In the genomic region with DNA sequence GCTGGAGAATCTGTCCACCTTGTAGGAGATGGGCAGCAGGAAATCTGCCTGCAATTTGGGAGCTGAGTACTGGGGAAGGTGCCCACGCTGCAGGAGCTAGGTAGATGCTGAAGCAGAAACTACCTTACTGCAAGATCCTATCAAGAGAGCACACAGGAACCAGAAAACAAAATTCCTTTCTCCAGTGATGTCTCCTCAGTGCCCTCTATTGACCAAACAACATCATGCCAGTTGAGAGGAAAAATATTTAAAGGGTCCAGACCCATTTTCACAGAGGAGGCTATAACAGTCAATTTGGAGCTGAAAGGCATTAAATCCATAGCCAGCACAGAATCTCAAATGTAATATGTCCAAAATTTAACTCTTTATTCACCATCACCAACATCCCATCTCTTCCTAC, we compare ENCODE assay signal across 18 cellular contexts.
DNase-seq lines count a peak whose midpoint lies in the region; ATAC-seq and TF ChIP-seq lines count a peak whose summit lies in the region.
"Had no signal": no experiment of that assay in that cellular context is flagged by ENCODE, and none has a peak within 500 bp of the region (broad histone marks: within the 10 kb centered on the region; RNA-seq: fewer than 3 reads in every experiment).

No MANE protein-coding gene starts in this region.

- DNase-seq in A673 (ENCODE audit: low spot score): no peak
- DNase-seq in GM13977 (ENCODE audit: low spot score): no peak
- peak; percentile 54 for DNase-seq in NCI-H82 (lab: John Stamatoyannopoulos, UW)
- DNase-seq in epithelial cell of proximal tubule (ENCODE audit: low read depth): no peak
- no peak for DNase-seq in MV-4-11 (lab: John Stamatoyannopoulos, UW)
- DNase-seq in left cardiac atrium: no peak
- no peak for DNase-seq in heart right ventricle
- DNase-seq in activated naive CD4-positive, alpha-beta T cell treated with anti-CD3 and anti-CD28 coated beads, Interleukin-2, amount 50 U/mL, for 72 hours (ENCODE audit: low spot score in 2 of 2): no peak
- DNase-seq: BE2C; caudate nucleus; EL; natural killer cell; NCI-H526 treated with DMSO at 0.1 percent for 48 hours; stimulated activated naive CD8-positive, alpha-beta T cell treated with anti-CD3 and anti-CD28 coated beads, Interleukin-15, Interleukin-2, amounts not matched to agents 100 U/mL and 50 U/mL, for 24 hours had no signal

- BruUV-seq in A673 (replicated peaks; lab: Mats Ljungman, UMichigan): no TSS peak

- TF ChIP-seq CTCF in A673 (conservative IDR thresholded peaks at IDR 0.05; ENCODE audit: low read depth, low read length) (peak; percentile 29; the same call in 1 of the 2 replicates), GM13977 (IDR thresholded peaks at IDR 0.05; ENCODE audit: extremely low read depth, insufficient read depth, missing control alignments) (peak; percentile 40), epithelial cell of proximal tubule (conservative IDR thresholded peaks at IDR 0.05; ENCODE audit: low read depth, low read length) (peak; percentile 44), heart right ventricle (IDR thresholded peaks at IDR 0.05) (peak in 1 of 9 donors; percentile 14)

- H3K27ac Mint-ChIP-seq in activated naive CD4-positive, alpha-beta T cell treated with anti-CD3 and anti-CD28 coated beads, Interleukin-2, amount 50 U/mL, for 72 hours: no peak overlapping the region
- H3K27ac Mint-ChIP-seq: activated naive CD4-positive, alpha-beta T cell treated with anti-CD3 and anti-CD28 coated beads, Interleukin-2, amount 50 U/mL, for 24 hours; natural killer cell; WTC11 had no signal

- peaks cover 4 to 11% of the 10 kb centered on the region in 2 donors for H3K9me3 Mint-ChIP-seq in activated naive CD4-positive, alpha-beta T cell treated with anti-CD3 and anti-CD28 coated beads, Interleukin-2, amount 50 U/mL, for 72 hours

- no peaks in the 10 kb centered on the region for H3K36me3 ChIP-seq in A673 (ENCODE audit: insufficient read depth, low read length, poor library complexity, severe bottlenecking)
- no peaks in the 10 kb centered on the region for H3K36me3 ChIP-seq in heart right ventricle
- H3K36me3 ChIP-seq: BE2C, vagina had no signal

- H3K9me3 ChIP-seq in A673 (ENCODE audit: low read depth, low read length, poor library complexity, severe bottlenecking): peaks cover 13% of the 10 kb centered on the region
- peaks cover 0 to 4% (median 0%) of the 10 kb centered on the region in 11 donors for H3K9me3 ChIP-seq in heart right ventricle
- H3K9me3 ChIP-seq: BE2C, vagina had no signal

- intact Hi-C loops in A673 (cut with micrococcal nuclease; ENCODE audit: unreplicated experiment) (no loop called here), left cardiac atrium (cut with DNase I) (no loop called here), heart right ventricle (cut with DNase I) (no loop called here)

- no peak overlapping the region for H3K27ac ChIP-seq in A673 (ENCODE audit: low read depth, low read length, poor library complexity, severe bottlenecking)
- no peak overlapping the region for H3K27ac ChIP-seq in heart right ventricle
- H3K27ac ChIP-seq: vagina had no signal

- CTCF ChIA-PET in A673 (lab: Charles Lee): no interaction called here

- ATAC-seq in left cardiac atrium (no peak), heart right ventricle (no peak)
- ATAC-seq in activated naive CD4-positive, alpha-beta T cell treated with anti-CD3 and anti-CD28 coated beads, Interleukin-2, amount 50 U/mL, for 72 hours: no peak
- ATAC-seq: natural killer cell; sciatic nerve; stimulated activated naive CD8-positive, alpha-beta T cell treated with anti-CD3 and anti-CD28 coated beads, Interleukin-15, Interleukin-2, amounts not matched to agents 100 U/mL and 50 U/mL, for 24 hours; WTC11 had no signal

- 87 to 96% methylated on average over 1 of the region's 1 CpG for WGBS in heart right ventricle, 2 donors

- H3K36me3 Mint-ChIP-seq in activated naive CD4-positive, alpha-beta T cell treated with anti-CD3 and anti-CD28 coated beads, Interleukin-2, amount 50 U/mL, for 72 hours: no peaks in the 10 kb centered on the region
- H3K36me3 Mint-ChIP-seq: activated naive CD4-positive, alpha-beta T cell treated with anti-CD3 and anti-CD28 coated beads, Interleukin-2, amount 50 U/mL, for 24 hours; natural killer cell had no signal

- no peaks in the 10 kb centered on the region for H3K27me3 ChIP-seq in A673 (replicated peaks; ENCODE audit: insufficient read depth, low read depth, low read length, poor library complexity)
- no peaks in the 10 kb centered on the region for H3K27me3 ChIP-seq in heart right ventricle
- H3K27me3 ChIP-seq: BE2C, vagina had no signal

- H3K4me3 ChIP-seq in A673 (ENCODE audit: low read depth, low read length, poor library complexity, severe bottlenecking): no peak overlapping the region
- H3K4me3 ChIP-seq in epithelial cell of proximal tubule (ENCODE audit: low read depth, low read length): no peak overlapping the region
- H3K4me3 ChIP-seq in heart right ventricle: no peak overlapping the region
- H3K4me3 ChIP-seq: vagina had no signal

- H3K4me1 ChIP-seq in A673 (ENCODE audit: insufficient read depth, low read length, poor library complexity, severe bottlenecking) (no peaks in the 10 kb centered on the region), heart right ventricle (no peaks in the 10 kb centered on the region)
- H3K4me1 ChIP-seq: BE2C, vagina had no signal

- POLR2A ChIA-PET in A673 (lab: Charles Lee; ENCODE audit: low non-redundant PET): no interaction called here

- in situ Hi-C loops in GM13977 (cut with MboI; ENCODE audit: low pct_unique_long_range_greater_than_20kb, low sequenced_read_pairs, unreplicated experiment): no loop called here
